1 cellular context compared by ENCODE assay signal in the genomic region with DNA sequence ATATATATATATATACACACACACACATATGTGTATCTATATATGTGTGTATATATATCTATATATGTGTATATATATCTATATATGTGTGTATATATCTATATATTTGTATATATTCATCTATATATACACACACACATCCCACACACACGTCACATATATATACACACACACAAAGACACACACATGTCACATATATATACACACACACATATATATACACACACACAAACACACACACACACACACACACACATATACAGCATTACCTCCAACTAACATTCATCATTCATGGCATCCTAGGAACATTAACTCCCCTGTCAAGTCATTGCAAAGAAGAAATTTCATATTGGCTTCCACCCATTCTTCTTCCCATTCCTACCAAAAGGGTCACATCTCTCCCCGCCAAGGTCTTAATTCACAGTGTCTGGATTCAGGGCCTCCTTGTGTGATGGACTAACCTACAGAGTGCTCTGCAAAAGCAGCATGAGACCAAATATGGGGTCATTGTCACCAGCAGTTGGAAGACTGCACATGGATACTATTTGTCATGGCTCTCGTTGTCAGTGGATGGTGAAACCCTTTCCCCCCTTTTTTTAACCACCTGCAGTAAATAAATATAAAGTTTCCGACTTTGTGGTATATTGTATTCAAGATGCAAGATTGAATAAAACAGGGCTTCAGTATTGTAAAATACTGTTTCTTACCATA.
TF ChIP-seq lines count a peak whose summit lies in the region.

No MANE protein-coding gene starts in this region.

TF ChIP-seq in HepG2, 621 proteins besides CTCF, POLR2A, EP300 and RAD21 (continued from another document and continues in another):
- TF ChIP-seq, protein P1, sequence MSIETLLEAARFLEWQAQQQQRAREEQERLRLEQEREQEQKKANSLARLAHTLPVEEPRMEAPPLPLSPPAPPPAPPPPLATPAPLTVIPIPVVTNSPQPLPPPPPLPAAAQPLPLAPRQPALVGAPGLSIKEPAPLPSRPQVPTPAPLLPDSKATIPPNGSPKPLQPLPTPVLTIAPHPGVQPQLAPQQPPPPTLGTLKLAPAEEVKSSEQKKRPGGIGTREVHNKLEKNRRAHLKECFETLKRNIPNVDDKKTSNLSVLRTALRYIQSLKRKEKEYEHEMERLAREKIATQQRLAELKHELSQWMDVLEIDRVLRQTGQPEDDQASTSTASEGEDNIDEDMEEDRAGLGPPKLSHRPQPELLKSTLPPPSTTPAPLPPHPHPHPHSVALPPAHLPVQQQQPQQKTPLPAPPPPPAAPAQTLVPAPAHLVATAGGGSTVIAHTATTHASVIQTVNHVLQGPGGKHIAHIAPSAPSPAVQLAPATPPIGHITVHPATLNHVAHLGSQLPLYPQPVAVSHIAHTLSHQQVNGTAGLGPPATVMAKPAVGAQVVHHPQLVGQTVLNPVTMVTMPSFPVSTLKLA (IDR thresholded peaks at IDR 0.05) = 0 out of 2 replicates have a peak, but pooled peaks have one; percentile 16
- no peak for TF ChIP-seq NCOR1 (IDR thresholded peaks at IDR 0.05; ENCODE audit: borderline replicate concordance, low read length)
- no peak for TF ChIP-seq REL (CRISPR knock-in tag; conservative IDR thresholded peaks at IDR 0.05)
- TF ChIP-seq CBFB (CRISPR knock-in tag; IDR thresholded peaks at IDR 0.05) = no peak
- TF ChIP-seq ZNF232 (CRISPR knock-in tag; IDR thresholded peaks at IDR 0.05; ENCODE audit: borderline replicate concordance) = no peak
- TF ChIP-seq, protein P2, sequence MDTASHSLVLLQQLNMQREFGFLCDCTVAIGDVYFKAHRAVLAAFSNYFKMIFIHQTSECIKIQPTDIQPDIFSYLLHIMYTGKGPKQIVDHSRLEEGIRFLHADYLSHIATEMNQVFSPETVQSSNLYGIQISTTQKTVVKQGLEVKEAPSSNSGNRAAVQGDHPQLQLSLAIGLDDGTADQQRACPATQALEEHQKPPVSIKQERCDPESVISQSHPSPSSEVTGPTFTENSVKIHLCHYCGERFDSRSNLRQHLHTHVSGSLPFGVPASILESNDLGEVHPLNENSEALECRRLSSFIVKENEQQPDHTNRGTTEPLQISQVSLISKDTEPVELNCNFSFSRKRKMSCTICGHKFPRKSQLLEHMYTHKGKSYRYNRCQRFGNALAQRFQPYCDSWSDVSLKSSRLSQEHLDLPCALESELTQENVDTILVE (CRISPR knock-in tag; IDR thresholded peaks at IDR 0.05) = 0 out of 2 replicates have a peak, but pooled peaks have one; percentile 0
- TF ChIP-seq, protein P3, sequence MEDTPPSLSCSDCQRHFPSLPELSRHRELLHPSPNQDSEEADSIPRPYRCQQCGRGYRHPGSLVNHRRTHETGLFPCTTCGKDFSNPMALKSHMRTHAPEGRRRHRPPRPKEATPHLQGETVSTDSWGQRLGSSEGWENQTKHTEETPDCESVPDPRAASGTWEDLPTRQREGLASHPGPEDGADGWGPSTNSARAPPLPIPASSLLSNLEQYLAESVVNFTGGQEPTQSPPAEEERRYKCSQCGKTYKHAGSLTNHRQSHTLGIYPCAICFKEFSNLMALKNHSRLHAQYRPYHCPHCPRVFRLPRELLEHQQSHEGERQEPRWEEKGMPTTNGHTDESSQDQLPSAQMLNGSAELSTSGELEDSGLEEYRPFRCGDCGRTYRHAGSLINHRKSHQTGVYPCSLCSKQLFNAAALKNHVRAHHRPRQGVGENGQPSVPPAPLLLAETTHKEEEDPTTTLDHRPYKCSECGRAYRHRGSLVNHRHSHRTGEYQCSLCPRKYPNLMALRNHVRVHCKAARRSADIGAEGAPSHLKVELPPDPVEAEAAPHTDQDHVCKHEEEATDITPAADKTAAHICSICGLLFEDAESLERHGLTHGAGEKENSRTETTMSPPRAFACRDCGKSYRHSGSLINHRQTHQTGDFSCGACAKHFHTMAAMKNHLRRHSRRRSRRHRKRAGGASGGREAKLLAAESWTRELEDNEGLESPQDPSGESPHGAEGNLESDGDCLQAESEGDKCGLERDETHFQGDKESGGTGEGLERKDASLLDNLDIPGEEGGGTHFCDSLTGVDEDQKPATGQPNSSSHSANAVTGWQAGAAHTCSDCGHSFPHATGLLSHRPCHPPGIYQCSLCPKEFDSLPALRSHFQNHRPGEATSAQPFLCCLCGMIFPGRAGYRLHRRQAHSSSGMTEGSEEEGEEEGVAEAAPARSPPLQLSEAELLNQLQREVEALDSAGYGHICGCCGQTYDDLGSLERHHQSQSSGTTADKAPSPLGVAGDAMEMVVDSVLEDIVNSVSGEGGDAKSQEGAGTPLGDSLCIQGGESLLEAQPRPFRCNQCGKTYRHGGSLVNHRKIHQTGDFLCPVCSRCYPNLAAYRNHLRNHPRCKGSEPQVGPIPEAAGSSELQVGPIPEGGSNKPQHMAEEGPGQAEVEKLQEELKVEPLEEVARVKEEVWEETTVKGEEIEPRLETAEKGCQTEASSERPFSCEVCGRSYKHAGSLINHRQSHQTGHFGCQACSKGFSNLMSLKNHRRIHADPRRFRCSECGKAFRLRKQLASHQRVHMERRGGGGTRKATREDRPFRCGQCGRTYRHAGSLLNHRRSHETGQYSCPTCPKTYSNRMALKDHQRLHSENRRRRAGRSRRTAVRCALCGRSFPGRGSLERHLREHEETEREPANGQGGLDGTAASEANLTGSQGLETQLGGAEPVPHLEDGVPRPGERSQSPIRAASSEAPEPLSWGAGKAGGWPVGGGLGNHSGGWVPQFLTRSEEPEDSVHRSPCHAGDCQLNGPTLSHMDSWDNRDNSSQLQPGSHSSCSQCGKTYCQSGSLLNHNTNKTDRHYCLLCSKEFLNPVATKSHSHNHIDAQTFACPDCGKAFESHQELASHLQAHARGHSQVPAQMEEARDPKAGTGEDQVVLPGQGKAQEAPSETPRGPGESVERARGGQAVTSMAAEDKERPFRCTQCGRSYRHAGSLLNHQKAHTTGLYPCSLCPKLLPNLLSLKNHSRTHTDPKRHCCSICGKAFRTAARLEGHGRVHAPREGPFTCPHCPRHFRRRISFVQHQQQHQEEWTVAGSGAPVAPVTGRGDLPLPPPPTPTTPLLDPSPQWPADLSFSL (CRISPR knock-in tag; IDR thresholded peaks at IDR 0.05) = peak; percentile 52; the same call in 1 of the 2 replicates
- no peak for TF ChIP-seq ZBTB38 (CRISPR knock-in tag; IDR thresholded peaks at IDR 0.05)
- TF ChIP-seq ATF7 (IDR thresholded peaks at IDR 0.05) = no peak
- TF ChIP-seq ATF7 (CRISPR knock-in tag; IDR thresholded peaks at IDR 0.05) = no peak
- TF ChIP-seq ZSCAN9 (CRISPR knock-in tag; IDR thresholded peaks at IDR 0.05; ENCODE audit: borderline replicate concordance) = no peak
- TF ChIP-seq ZNF44 (CRISPR knock-in tag; IDR thresholded peaks at IDR 0.05) = 0 out of 2 replicates have a peak, but pooled peaks have one; percentile 40
- TF ChIP-seq, protein P4, sequence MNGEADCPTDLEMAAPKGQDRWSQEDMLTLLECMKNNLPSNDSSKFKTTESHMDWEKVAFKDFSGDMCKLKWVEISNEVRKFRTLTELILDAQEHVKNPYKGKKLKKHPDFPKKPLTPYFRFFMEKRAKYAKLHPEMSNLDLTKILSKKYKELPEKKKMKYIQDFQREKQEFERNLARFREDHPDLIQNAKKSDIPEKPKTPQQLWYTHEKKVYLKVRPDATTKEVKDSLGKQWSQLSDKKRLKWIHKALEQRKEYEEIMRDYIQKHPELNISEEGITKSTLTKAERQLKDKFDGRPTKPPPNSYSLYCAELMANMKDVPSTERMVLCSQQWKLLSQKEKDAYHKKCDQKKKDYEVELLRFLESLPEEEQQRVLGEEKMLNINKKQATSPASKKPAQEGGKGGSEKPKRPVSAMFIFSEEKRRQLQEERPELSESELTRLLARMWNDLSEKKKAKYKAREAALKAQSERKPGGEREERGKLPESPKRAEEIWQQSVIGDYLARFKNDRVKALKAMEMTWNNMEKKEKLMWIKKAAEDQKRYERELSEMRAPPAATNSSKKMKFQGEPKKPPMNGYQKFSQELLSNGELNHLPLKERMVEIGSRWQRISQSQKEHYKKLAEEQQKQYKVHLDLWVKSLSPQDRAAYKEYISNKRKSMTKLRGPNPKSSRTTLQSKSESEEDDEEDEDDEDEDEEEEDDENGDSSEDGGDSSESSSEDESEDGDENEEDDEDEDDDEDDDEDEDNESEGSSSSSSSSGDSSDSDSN (CRISPR knock-in tag; IDR thresholded peaks at IDR 0.05) = no peak
- TF ChIP-seq KLF11 (CRISPR knock-in tag; IDR thresholded peaks at IDR 0.05) = no peak
- peak; percentile 26 for TF ChIP-seq PHB2 (IDR thresholded peaks at IDR 0.05; ENCODE audit: partially characterized antibody)
- TF ChIP-seq SRF (IDR thresholded peaks at IDR 0.05; ENCODE audit: low read depth, low read length) = peak; percentile 73; the same call in 1 of the 2 replicates
- TF ChIP-seq HCFC1 (IDR thresholded peaks at IDR 0.05; ENCODE audit: low read depth, low read length) = no peak
- no peak for TF ChIP-seq ZNF234 (CRISPR knock-in tag; conservative IDR thresholded peaks at IDR 0.05)
- no peak for TF ChIP-seq ATF7-NPFF (CRISPR knock-in tag; IDR thresholded peaks at IDR 0.05; ENCODE audit: low read depth)
- no peak for TF ChIP-seq CBX1 (IDR thresholded peaks at IDR 0.05; ENCODE audit: low read depth)
- TF ChIP-seq EHMT2 (IDR thresholded peaks at IDR 0.05; ENCODE audit: borderline replicate concordance, low read depth, low read length) = no peak
- TF ChIP-seq ZNF775 (CRISPR knock-in tag; IDR thresholded peaks at IDR 0.05; ENCODE audit: borderline replicate concordance) = no peak
- TF ChIP-seq, protein P5, sequence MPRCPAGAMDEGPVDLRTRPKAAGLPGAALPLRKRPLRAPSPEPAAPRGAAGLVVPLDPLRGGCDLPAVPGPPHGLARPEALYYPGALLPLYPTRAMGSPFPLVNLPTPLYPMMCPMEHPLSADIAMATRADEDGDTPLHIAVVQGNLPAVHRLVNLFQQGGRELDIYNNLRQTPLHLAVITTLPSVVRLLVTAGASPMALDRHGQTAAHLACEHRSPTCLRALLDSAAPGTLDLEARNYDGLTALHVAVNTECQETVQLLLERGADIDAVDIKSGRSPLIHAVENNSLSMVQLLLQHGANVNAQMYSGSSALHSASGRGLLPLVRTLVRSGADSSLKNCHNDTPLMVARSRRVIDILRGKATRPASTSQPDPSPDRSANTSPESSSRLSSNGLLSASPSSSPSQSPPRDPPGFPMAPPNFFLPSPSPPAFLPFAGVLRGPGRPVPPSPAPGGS (CRISPR knock-in tag; IDR thresholded peaks at IDR 0.05) = no peak
- TF ChIP-seq, protein P6, sequence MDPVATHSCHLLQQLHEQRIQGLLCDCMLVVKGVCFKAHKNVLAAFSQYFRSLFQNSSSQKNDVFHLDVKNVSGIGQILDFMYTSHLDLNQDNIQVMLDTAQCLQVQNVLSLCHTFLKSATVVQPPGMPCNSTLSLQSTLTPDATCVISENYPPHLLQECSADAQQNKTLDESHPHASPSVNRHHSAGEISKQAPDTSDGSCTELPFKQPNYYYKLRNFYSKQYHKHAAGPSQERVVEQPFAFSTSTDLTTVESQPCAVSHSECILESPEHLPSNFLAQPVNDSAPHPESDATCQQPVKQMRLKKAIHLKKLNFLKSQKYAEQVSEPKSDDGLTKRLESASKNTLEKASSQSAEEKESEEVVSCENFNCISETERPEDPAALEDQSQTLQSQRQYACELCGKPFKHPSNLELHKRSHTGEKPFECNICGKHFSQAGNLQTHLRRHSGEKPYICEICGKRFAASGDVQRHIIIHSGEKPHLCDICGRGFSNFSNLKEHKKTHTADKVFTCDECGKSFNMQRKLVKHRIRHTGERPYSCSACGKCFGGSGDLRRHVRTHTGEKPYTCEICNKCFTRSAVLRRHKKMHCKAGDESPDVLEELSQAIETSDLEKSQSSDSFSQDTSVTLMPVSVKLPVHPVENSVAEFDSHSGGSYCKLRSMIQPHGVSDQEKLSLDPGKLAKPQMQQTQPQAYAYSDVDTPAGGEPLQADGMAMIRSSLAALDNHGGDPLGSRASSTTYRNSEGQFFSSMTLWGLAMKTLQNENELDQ (CRISPR knock-in tag; IDR thresholded peaks at IDR 0.05; ENCODE audit: borderline replicate concordance) = no peak
- no peak for TF ChIP-seq ZNF543 (CRISPR knock-in tag; IDR thresholded peaks at IDR 0.05)
- no peak for TF ChIP-seq ZSCAN30 (CRISPR knock-in tag; IDR thresholded peaks at IDR 0.05)
- no peak for TF ChIP-seq ZIK1 (CRISPR knock-in tag; IDR thresholded peaks at IDR 0.05; ENCODE audit: borderline replicate concordance, low read depth)
- TF ChIP-seq ZNF20 (CRISPR knock-in tag; IDR thresholded peaks at IDR 0.05) = no peak
- TF ChIP-seq PITX1 (CRISPR knock-in tag; IDR thresholded peaks at IDR 0.05) = no peak
- TF ChIP-seq IRF2 (CRISPR knock-in tag; IDR thresholded peaks at IDR 0.05) = no peak
- 0 out of 2 replicates have a peak, but pooled peaks have one; percentile 6 for TF ChIP-seq ERF (CRISPR knock-in tag; IDR thresholded peaks at IDR 0.05)
- TF ChIP-seq ZEB1 (IDR thresholded peaks at IDR 0.05; ENCODE audit: insufficient replicate concordance, low read depth) = peak; percentile 1
- TF ChIP-seq YEATS2 (CRISPR knock-in tag; IDR thresholded peaks at IDR 0.05; ENCODE audit: borderline replicate concordance) = no peak
- no peak for TF ChIP-seq RBM22 (optimal IDR thresholded peaks at IDR 0.05; ENCODE audit: low read length)
- no peak for TF ChIP-seq ZBTB20 (CRISPR knock-in tag; IDR thresholded peaks at IDR 0.05; ENCODE audit: borderline replicate concordance, low read depth)
- TF ChIP-seq, protein P7, sequence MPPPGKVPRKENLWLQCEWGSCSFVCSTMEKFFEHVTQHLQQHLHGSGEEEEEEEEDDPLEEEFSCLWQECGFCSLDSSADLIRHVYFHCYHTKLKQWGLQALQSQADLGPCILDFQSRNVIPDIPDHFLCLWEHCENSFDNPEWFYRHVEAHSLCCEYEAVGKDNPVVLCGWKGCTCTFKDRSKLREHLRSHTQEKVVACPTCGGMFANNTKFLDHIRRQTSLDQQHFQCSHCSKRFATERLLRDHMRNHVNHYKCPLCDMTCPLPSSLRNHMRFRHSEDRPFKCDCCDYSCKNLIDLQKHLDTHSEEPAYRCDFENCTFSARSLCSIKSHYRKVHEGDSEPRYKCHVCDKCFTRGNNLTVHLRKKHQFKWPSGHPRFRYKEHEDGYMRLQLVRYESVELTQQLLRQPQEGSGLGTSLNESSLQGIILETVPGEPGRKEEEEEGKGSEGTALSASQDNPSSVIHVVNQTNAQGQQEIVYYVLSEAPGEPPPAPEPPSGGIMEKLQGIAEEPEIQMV (CRISPR knock-in tag; IDR thresholded peaks at IDR 0.05; ENCODE audit: low read depth) = no peak
